In genomic region chr1:64031191-64031590, GRCh38 we compare ENCODE assay signal across 1 cellular context.
TF ChIP-seq lines count a peak whose summit lies in the region.

No MANE protein-coding gene starts in this region.

TF ChIP-seq in IMR-90, 13 proteins besides CTCF, POLR2A, EP300 and RAD21 (continued from another document):
- TF ChIP-seq ELK1 (IDR thresholded peaks at IDR 0.05; ENCODE audit: borderline replicate concordance, low read depth, low read length): no peak
- TF ChIP-seq RFX5 (IDR thresholded peaks at IDR 0.05; ENCODE audit: low read depth, low read length): no peak
- TF ChIP-seq FOS (IDR thresholded peaks at IDR 0.05; ENCODE audit: low read depth, low read length): no peak
- no peak for TF ChIP-seq RCOR1 (IDR thresholded peaks at IDR 0.05; ENCODE audit: insufficient replicate concordance, low read length)
